ENCODE assay signal across 9 cellular contexts in the genomic region with DNA sequence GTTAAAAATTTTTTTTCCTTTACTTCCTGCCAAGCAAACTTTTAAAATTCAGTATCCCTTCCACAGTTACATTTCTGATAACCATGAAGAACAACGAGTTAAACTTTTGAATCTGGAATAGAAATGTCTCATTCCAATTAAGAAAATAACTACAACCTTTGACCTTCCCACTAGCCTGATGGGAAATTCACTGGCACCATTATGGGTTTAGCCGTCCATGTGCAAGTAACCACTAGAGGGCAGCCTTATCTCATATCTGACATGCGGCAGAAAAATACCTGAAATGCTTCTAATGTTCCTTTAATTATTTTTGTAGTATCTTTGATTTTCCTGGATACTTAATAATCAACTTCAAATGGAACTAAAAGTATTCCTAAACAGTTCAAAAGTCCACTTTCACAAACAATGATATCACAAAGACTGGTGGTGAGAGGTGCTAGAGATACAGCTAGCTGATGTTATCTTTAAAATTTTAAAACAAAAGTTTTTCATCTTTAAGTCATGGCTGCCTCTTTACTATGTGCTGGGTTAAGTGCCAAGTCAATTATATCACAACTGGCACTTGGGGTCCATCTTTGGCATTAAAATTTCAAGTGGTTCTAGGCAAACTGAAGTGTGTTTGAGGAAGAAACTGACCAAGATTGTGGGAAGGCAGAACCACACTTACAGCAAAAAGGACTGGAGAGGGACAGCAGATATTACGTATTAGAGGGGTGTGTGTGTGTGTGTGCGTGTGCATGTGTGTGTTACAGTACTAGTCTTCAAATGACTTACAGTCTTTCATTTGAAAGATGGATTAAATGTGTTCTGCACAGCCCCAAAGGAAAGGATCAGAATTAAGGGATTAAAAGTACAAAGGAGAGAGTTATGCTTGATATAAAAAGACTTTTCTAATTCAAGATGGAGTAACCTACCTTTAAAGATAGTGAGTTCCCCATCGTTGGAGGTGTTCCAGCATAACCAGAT.
DNase-seq lines count a peak whose midpoint lies in the region; ATAC-seq and TF ChIP-seq lines count a peak whose summit lies in the region.
"Had no signal": no experiment of that assay in that cellular context is flagged by ENCODE, and none has a peak within 500 bp of the region (broad histone marks: within the 10 kb centered on the region; RNA-seq: fewer than 3 reads in every experiment).

No MANE protein-coding gene starts in this region.

- H4K8ac ChIP-seq in trophoblast cell (ENCODE audit: low read depth, low read length): no peak overlapping the region

- peaks cover 12% of the 10 kb centered on the region for H3K36me3 Mint-ChIP-seq in activated naive CD8-positive, alpha-beta T cell treated with anti-CD3 and anti-CD28 coated beads for 36 hours

- DNase-seq in NK-92 treated with Interleukin-12 subunit alpha and Interleukin-12 subunit beta, amount 100 ng/mL, for 24 hours (lab: John Stamatoyannopoulos, UW): peak; percentile 51
- DNase-seq in NK-92 (lab: John Stamatoyannopoulos, UW; ENCODE audit: unreplicated experiment): no peak
- peak; percentile 62 for DNase-seq in KG1 (lab: John Stamatoyannopoulos, UW)
- DNase-seq in OCI-LY7 (ENCODE audit: low spot score): peak; percentile 82
- peak; percentile 46 for DNase-seq in activated naive CD8-positive, alpha-beta T cell treated with anti-CD3 and anti-CD28 coated beads for 36 hours
- DNase-seq in glomerular endothelial cell (ENCODE audit: extremely low read depth, low read depth, low spot score): peak; percentile 68
- peak; percentile 35 to 83 for DNase-seq in trophoblast cell

- H3K36me3 ChIP-seq in OCI-LY7 (ENCODE audit: insufficient read depth, low read length) (no peaks in the 10 kb centered on the region), trophoblast cell (ENCODE audit: control insufficient read depth in 1 of 2, insufficient read depth in 2 of 2, low read length in 2 of 2) (no peaks in the 10 kb centered on the region)
- H3K36me3 ChIP-seq: BLaER1 treated with 17β-estradiol and CSF1 and Interleukin-3, amounts not matched to agents 10 nM and 100 nM had no signal

- peak overlapping the region; percentile 60 for H3K4me3 Mint-ChIP-seq in activated naive CD8-positive, alpha-beta T cell treated with anti-CD3 and anti-CD28 coated beads for 36 hours

- BruUV-seq in OCI-LY7 (replicated peaks; lab: Mats Ljungman, UMichigan): no TSS peak

- intact Hi-C loops in OCI-LY7 (cut with micrococcal nuclease; ENCODE audit: unreplicated experiment): loop anchor here (1.0 to 10.0 kb wide), 5 partner anchors 159 to 1249 kb away; no protein-coding TSS in a partner anchor

- H3K27me3 ChIP-seq in trophoblast cell (ENCODE audit: insufficient read depth, low read length): peaks cover 2% of the 10 kb centered on the region

- no peak overlapping the region for H4K12ac ChIP-seq in trophoblast cell (ENCODE audit: low read depth, low read length)

- no peak for ATAC-seq in GM18868 (IDR thresholded peaks at IDR 0.05; ENCODE audit: unreplicated experiment)

- WGBS in trophoblast cell (ENCODE audit: extremely low coverage, insufficient coverage, insufficient read length): no CpG with 5 or more reads among the region's 6 CpGs

- H3K4me1 ChIP-seq in OCI-LY7 (ENCODE audit: insufficient read depth, low read length, poor library complexity, severe bottlenecking): peaks cover 5% of the 10 kb centered on the region
- peaks cover 0 to 2% of the 10 kb centered on the region in 2 experiments for H3K4me1 ChIP-seq in trophoblast cell (ENCODE audit: control insufficient read depth in 1 of 2, insufficient read depth in 2 of 2, low read length in 2 of 2)

- no peak overlapping the region for H2BK5ac ChIP-seq in trophoblast cell (ENCODE audit: low read depth, low read length, poor library complexity)

- peaks cover 74% of the 10 kb centered on the region for H3K4me1 Mint-ChIP-seq in activated naive CD8-positive, alpha-beta T cell treated with anti-CD3 and anti-CD28 coated beads for 36 hours

- H2AK5ac ChIP-seq in trophoblast cell (ENCODE audit: low read length): no peak overlapping the region

- POLR2A ChIA-PET in OCI-LY7 (lab: Charles Lee): interaction anchor here (0.6 to 1.2 kb wide), 4 partner anchors 9 to 122 kb away, joined by 3 to 6 read pairs (median 3); no protein-coding TSS in a partner anchor

- CTCF ChIA-PET in OCI-LY7 (lab: Charles Lee; ENCODE audit: unreplicated experiment): interaction anchor here (1.3 kb wide), 1 partner anchor 330 kb away, joined by 3 read pairs; no protein-coding TSS in a partner anchor

- H3K27ac Mint-ChIP-seq in activated naive CD8-positive, alpha-beta T cell treated with anti-CD3 and anti-CD28 coated beads for 36 hours: peak overlapping the region; percentile 84

- no peaks in the 10 kb centered on the region for H3K27me3 Mint-ChIP-seq in activated naive CD8-positive, alpha-beta T cell treated with anti-CD3 and anti-CD28 coated beads for 36 hours

- H2AFZ ChIP-seq in OCI-LY7 (ENCODE audit: low read length): peak overlapping the region; percentile 83; the same call in 1 of the 2 replicates
- H2AFZ ChIP-seq in trophoblast cell (ENCODE audit: insufficient read depth, low read length, poor library complexity): no peak overlapping the region

- no peaks in the 10 kb centered on the region for H3K9me2 ChIP-seq in OCI-LY7 (ENCODE audit: insufficient read depth, low read length)

- no peak overlapping the region for H3K23ac ChIP-seq in trophoblast cell (ENCODE audit: low read length)

- H2BK12ac ChIP-seq in trophoblast cell (ENCODE audit: low read length): no peak overlapping the region

- H3K9me3 ChIP-seq in OCI-LY7 (ENCODE audit: low read length) (no peaks in the 10 kb centered on the region), trophoblast cell (ENCODE audit: insufficient read depth, low read depth, low read length) (no peaks in the 10 kb centered on the region)
- H3K9me3 ChIP-seq: BLaER1 treated with 17β-estradiol and CSF1 and Interleukin-3, amounts not matched to agents 10 nM and 100 nM had no signal

- H3K27ac ChIP-seq in OCI-LY7 (ENCODE audit: low read depth, low read length, poor library complexity, severe bottlenecking) (no peak overlapping the region), trophoblast cell (ENCODE audit: low read depth, low read length) (no peak overlapping the region)
- H3K27ac ChIP-seq: BLaER1 treated with 17β-estradiol and CSF1 and Interleukin-3, amounts not matched to agents 10 nM and 100 nM had no signal

- H3K4me2 ChIP-seq in OCI-LY7 (ENCODE audit: low read length): peak overlapping the region; percentile 7; the same call in 1 of the 2 replicates
- H3K4me2 ChIP-seq in trophoblast cell (ENCODE audit: low read length): no peak overlapping the region

- no peak overlapping the region for H3K14ac ChIP-seq in trophoblast cell (ENCODE audit: low read length)

- H3K4ac ChIP-seq in trophoblast cell (ENCODE audit: low read depth, low read length): no peak overlapping the region

- H2BK120ac ChIP-seq in trophoblast cell (ENCODE audit: insufficient read depth, low read length, poor library complexity): no peak overlapping the region

- no peak overlapping the region for H3K4me3 ChIP-seq in OCI-LY7 (ENCODE audit: low read depth, low read length, poor library complexity, severe bottlenecking)
- H3K4me3 ChIP-seq in trophoblast cell (ENCODE audit: low read depth, low read length): no peak overlapping the region
- H3K4me3 ChIP-seq: BLaER1 treated with 17β-estradiol and CSF1 and Interleukin-3, amounts not matched to agents 10 nM and 100 nM had no signal

- no peak overlapping the region for H3K9ac ChIP-seq in trophoblast cell (ENCODE audit: low read length)
- H3K9ac ChIP-seq: BLaER1 treated with 17β-estradiol and CSF1 and Interleukin-3, amounts not matched to agents 10 nM and 100 nM had no signal

- no peaks in the 10 kb centered on the region for H3K79me1 ChIP-seq in trophoblast cell (ENCODE audit: low read length)

- no peaks in the 10 kb centered on the region for H4K20me1 ChIP-seq in OCI-LY7 (ENCODE audit: insufficient read depth, low read length)

- no peaks in the 10 kb centered on the region for H3K79me2 ChIP-seq in OCI-LY7 (ENCODE audit: insufficient read depth, low read depth, low read length)
- no peaks in the 10 kb centered on the region for H3K79me2 ChIP-seq in trophoblast cell (ENCODE audit: control insufficient read depth, insufficient read depth, low read length, poor library complexity)

- peak; percentile 99 for TF ChIP-seq CTCF in OCI-LY7 (conservative IDR thresholded peaks at IDR 0.05; ENCODE audit: low read length)

- H3K18ac ChIP-seq in trophoblast cell (ENCODE audit: low read length): no peak overlapping the region

- no peak overlapping the region for H4K91ac ChIP-seq in trophoblast cell (ENCODE audit: low read depth, low read length)

- no peaks in the 10 kb centered on the region for H3K9me3 Mint-ChIP-seq in activated naive CD8-positive, alpha-beta T cell treated with anti-CD3 and anti-CD28 coated beads for 36 hours
